In genomic region chr14:36254020-36254614, GRCh38 we compare ENCODE assay signal across 18 cellular contexts.
DNase-seq lines count a peak whose midpoint lies in the region; ATAC-seq and TF ChIP-seq lines count a peak whose summit lies in the region.
"Had no signal": no experiment of that assay in that cellular context is flagged by ENCODE, and none has a peak within 500 bp of the region (broad histone marks: within the 10 kb centered on the region; RNA-seq: fewer than 3 reads in every experiment).

No MANE protein-coding gene starts in this region.

- H3K36me3 Mint-ChIP-seq in Caco-2 (ENCODE audit: insufficient read depth, unreplicated experiment), result no peaks in the 10 kb centered on the region
- H3K36me3 Mint-ChIP-seq in naive thymus-derived CD8-positive, alpha-beta T cell, result no peaks in the 10 kb centered on the region

- H3F3A ChIP-seq in PC-3 (ENCODE audit: low read length, unreplicated experiment), result no peaks in the 10 kb centered on the region

- H2AFZ ChIP-seq in PC-3 (ENCODE audit: low read length), result no peak overlapping the region

- no peak overlapping the region for H3K9ac ChIP-seq in PC-3 (ENCODE audit: low read length)

- POLR2A ChIA-PET in Caco-2 (lab: Charles Lee) (no interaction called here), PC-3 (lab: Charles Lee; ENCODE audit: unreplicated experiment) (no interaction called here)
- POLR2A ChIA-PET in naive thymus-derived CD8-positive, alpha-beta T cell (lab: Charles Lee), result no interaction called here

- H3K9me3 ChIP-seq in Caco-2 (no peaks in the 10 kb centered on the region), PC-3 (ENCODE audit: low read length) (no peaks in the 10 kb centered on the region)
- H3K9me3 ChIP-seq: right atrium auricular region, transverse colon had no signal

- H3K4me1 ChIP-seq in Caco-2, result no peaks in the 10 kb centered on the region
- no peaks in the 10 kb centered on the region for H3K4me1 ChIP-seq in PC-3 (ENCODE audit: insufficient read depth, low read length)
- H3K4me1 ChIP-seq: right atrium auricular region had no signal

- intact Hi-C loops in Caco-2 (cut with micrococcal nuclease; ENCODE audit: unreplicated experiment) (no loop called here), PC-3 (cut with micrococcal nuclease) (no loop called here)

- H3K4me3 ChIP-seq in Caco-2 (ENCODE audit: low read depth, low read length) (no peak overlapping the region), PC-3 (ENCODE audit: low read length) (no peak overlapping the region), epithelial cell of proximal tubule (ENCODE audit: low read depth, low read length) (no peak overlapping the region)
- H3K4me3 ChIP-seq: mucosa of descending colon, right atrium auricular region, transverse colon had no signal

- H3K9me3 Mint-ChIP-seq in Caco-2 (ENCODE audit: unreplicated experiment), result no peaks in the 10 kb centered on the region
- peaks cover 0 to 15% (median 6%) of the 10 kb centered on the region in 9 donors for H3K9me3 Mint-ChIP-seq in naive thymus-derived CD8-positive, alpha-beta T cell
- H3K9me3 Mint-ChIP-seq: CD4-positive, alpha-beta T cell had no signal

- H3K4me1 Mint-ChIP-seq in Caco-2 (ENCODE audit: low read depth, unreplicated experiment), result peaks cover 10% of the 10 kb centered on the region
- H3K4me1 Mint-ChIP-seq in naive thymus-derived CD8-positive, alpha-beta T cell, result no peaks in the 10 kb centered on the region
- H3K4me1 Mint-ChIP-seq: activated B cell treated with CpG ODN at 0.5 μM for 24 hours; activated T-helper 17 cell treated with anti-CD3 and anti-CD28 coated beads, Interleukin-2, amount 50 U/mL, for 72 hours had no signal

- H3K4me2 ChIP-seq in PC-3 (ENCODE audit: low read length), result no peak overlapping the region

- no peaks in the 10 kb centered on the region for H3K9me2 ChIP-seq in PC-3 (replicated peaks; ENCODE audit: low read length)

- H3K4me3 Mint-ChIP-seq in Caco-2 (ENCODE audit: unreplicated experiment), result no peak overlapping the region
- no peak overlapping the region for H3K4me3 Mint-ChIP-seq in naive thymus-derived CD8-positive, alpha-beta T cell
- H3K4me3 Mint-ChIP-seq: activated B cell treated with CpG ODN at 0.5 μM for 24 hours; activated T-helper 17 cell treated with anti-CD3 and anti-CD28 coated beads, Interleukin-2, amount 50 U/mL, for 72 hours; CD4-positive, alpha-beta T cell had no signal

- H3K27ac ChIP-seq in PC-3 (ENCODE audit: low read length), result no peak overlapping the region
- H3K27ac ChIP-seq: right atrium auricular region, RWPE1, transverse colon had no signal

- H3K79me2 ChIP-seq in PC-3 (ENCODE audit: low read length), result no peaks in the 10 kb centered on the region

- H3K27me3 ChIP-seq in Caco-2 (replicated peaks; ENCODE audit: control insufficient read depth, insufficient read depth, low read length) (no peaks in the 10 kb centered on the region), PC-3 (ENCODE audit: low read length) (peaks cover 64% of the 10 kb centered on the region)
- H3K27me3 ChIP-seq: right atrium auricular region, transverse colon had no signal

- ATAC-seq in PC-3 (0 out of 2 replicates have a peak, but pooled peaks have one; percentile 27), GM21423 (IDR thresholded peaks at IDR 0.05; ENCODE audit: unreplicated experiment) (no peak)
- ATAC-seq in naive thymus-derived CD8-positive, alpha-beta T cell, result no peak
- ATAC-seq: activated T-helper 17 cell treated with anti-CD3 and anti-CD28 coated beads, Interleukin-2, amount 50 U/mL, for 72 hours; mucosa of descending colon had no signal

- no peaks in the 10 kb centered on the region for H3K27me3 Mint-ChIP-seq in Caco-2 (ENCODE audit: insufficient read depth, unreplicated experiment)
- peaks cover 2 to 9% (median 4%) of the 10 kb centered on the region in 5 donors for H3K27me3 Mint-ChIP-seq in naive thymus-derived CD8-positive, alpha-beta T cell

- CTCF ChIA-PET in Caco-2 (lab: Charles Lee) (interaction anchor here (0.5 to 1.2 kb wide), 2 partner anchors 20 to 151 kb away, joined by 3 read pairs; no protein-coding TSS in a partner anchor), PC-3 (lab: Charles Lee) (no interaction called here)

- no TSS peak for BruUV-seq in Caco-2 (replicated peaks; lab: Mats Ljungman, UMichigan)
- BruUV-seq in PC-3 (replicated peaks; lab: Mats Ljungman, UMichigan), result no TSS peak

- H3K36me3 ChIP-seq in Caco-2 (ENCODE audit: control insufficient read depth, insufficient read depth, low read length) (no peaks in the 10 kb centered on the region), PC-3 (ENCODE audit: low read depth, low read length) (no peaks in the 10 kb centered on the region)
- H3K36me3 ChIP-seq: right atrium auricular region, transverse colon had no signal

- no peak overlapping the region for H3K27ac Mint-ChIP-seq in Caco-2 (ENCODE audit: unreplicated experiment)
- no peak overlapping the region for H3K27ac Mint-ChIP-seq in naive thymus-derived CD8-positive, alpha-beta T cell
- H3K27ac Mint-ChIP-seq: activated B cell treated with CpG ODN at 0.5 μM for 24 hours; activated T-helper 17 cell treated with anti-CD3 and anti-CD28 coated beads, Interleukin-2, amount 50 U/mL, for 72 hours; CD4-positive, alpha-beta T cell had no signal

- TF ChIP-seq CTCF in Caco-2 (IDR thresholded peaks at IDR 0.05; ENCODE audit: insufficient read depth in 1 of 2, low read depth in 1 of 2, low read length in 1 of 2, severe bottlenecking in 1 of 2, unreplicated experiment in 1 of 2) (peak; percentile 13 to 32), PC-3 (conservative IDR thresholded peaks at IDR 0.05; ENCODE audit: low read depth, low read length) (peak; percentile 40), epithelial cell of proximal tubule (conservative IDR thresholded peaks at IDR 0.05; ENCODE audit: low read depth, low read length) (peak; percentile 64)

- H4K20me1 ChIP-seq in PC-3 (ENCODE audit: low read length), result no peaks in the 10 kb centered on the region

- DNase-seq in Caco-2 (peak in 1 of 2 experiments; percentile 38), PC-3 (peak; percentile 25), epithelial cell of proximal tubule (ENCODE audit: low read depth) (no peak), myocyte (ENCODE audit: low read depth) (peak; percentile 24), anterior cingulate cortex (lab: John Stamatoyannopoulos, UW) (no peak), DMS79 treated with DMSO at 0.1 percent for 48 hours (lab: John Stamatoyannopoulos, UW) (no peak)
- DNase-seq in naive thymus-derived CD8-positive, alpha-beta T cell, result no peak
- DNase-seq: activated B cell treated with CpG ODN at 0.5 μM for 24 hours; CD4-positive, alpha-beta T cell; GOT3; head of caudate nucleus; mucosa of descending colon; NCI-H2171; transverse colon had no signal

Comparison
In these comparisons a context has a peak if more than half of its experiments do, and no peak if none do; other contexts are left out.
1. DNase-seq: peak in PC-3 (single experiment) and myocyte (single experiment); none in epithelial cell of proximal tubule (single experiment), anterior cingulate cortex (0 of 58), naive thymus-derived CD8-positive, alpha-beta T cell (0 of 10) and DMS79 treated with DMSO at 0.1 percent for 48 hours (single experiment).
2. Peak in every context shown above with its lines, with median percentiles within 50 percentile points of each other: CTCF ChIP-seq.